ENCODE assay signal across 8 cellular contexts in the genomic region with DNA sequence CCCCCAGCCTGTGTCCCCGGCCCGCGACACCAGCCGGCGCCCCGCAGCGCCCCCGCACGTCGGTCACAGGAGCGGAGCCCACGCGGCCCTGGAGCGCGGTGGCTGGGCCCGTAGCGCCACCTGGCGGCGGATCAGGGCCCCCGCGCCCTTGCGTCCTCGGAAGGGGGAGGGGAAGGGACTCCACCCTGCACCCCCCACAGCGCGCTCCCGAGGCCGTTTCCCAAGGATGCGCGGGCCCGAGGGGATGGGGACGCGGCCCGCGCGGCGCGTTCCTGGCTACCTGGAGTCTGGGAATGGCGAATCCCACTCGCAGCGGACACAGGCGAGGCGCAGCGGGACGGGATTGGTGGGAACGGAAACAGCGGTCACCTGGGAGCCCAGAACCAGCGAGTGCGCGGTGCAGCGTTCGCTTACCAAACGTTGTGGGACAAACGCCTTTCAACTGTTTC. TPM values are rescaled to one million over a fixed set of nuclear protein-coding genes. Genes with fewer than 3 reads are reported as not detected.
A peak's percentile ranks its signal among the peaks of the same experiment; 100 is the strongest.
DNase-seq lines count a peak whose midpoint lies in the region; ATAC-seq lines count a peak whose summit lies in the region.

No MANE protein-coding gene starts in this region.

- peak overlapping the region; percentile 53 for H3K27ac ChIP-seq in KOPT-K1 (ENCODE audit: low read depth, low read length, poor library complexity, severe bottlenecking)

- ATAC-seq in GM21737 (IDR thresholded peaks at IDR 0.05; ENCODE audit: unreplicated experiment) (peak; percentile 83), T-cell (replicated peaks in 1 of 4) (peak; percentile 96 to 98 (median 98)), sciatic nerve (peak; percentile 93)

- peaks cover 0 to 5% (median 3%) of the 10 kb centered on the region in 3 donors for H3K9me3 Mint-ChIP-seq in T-cell

- H3K36me3 ChIP-seq in KOPT-K1 (ENCODE audit: insufficient read depth, low read length): no peaks in the 10 kb centered on the region

- H3K4me3 Mint-ChIP-seq in T-cell: peak overlapping the region; percentile 61 to 68 (median 62)

- peak; percentile 61 for DNase-seq in EH (ENCODE audit: low read depth)
- peak; percentile 58 to 83 (median 72) for DNase-seq in T-cell
- DNase-seq in anterior cingulate cortex (lab: John Stamatoyannopoulos, UW): peak in 50 of 58 donors; percentile 2 to 66 (median 39)
- DNase-seq in hippocampal formation (lab: John Stamatoyannopoulos, UW): peak; percentile 12 to 50
- DNase-seq in sciatic nerve (ENCODE audit: low spot score): peak; percentile 67
- DNase-seq in HT-29 (ENCODE audit: low spot score): no peak

- no peak overlapping the region for H3K27ac Mint-ChIP-seq in T-cell

- no peaks in the 10 kb centered on the region for H3K27me3 Mint-ChIP-seq in T-cell

- no peaks in the 10 kb centered on the region for H3K9me3 ChIP-seq in KOPT-K1 (ENCODE audit: insufficient read depth, low read length, poor library complexity, severe bottlenecking)

- intact Hi-C loops in sciatic nerve (cut with DNase I): no loop called here

- no peaks in the 10 kb centered on the region for H3K36me3 Mint-ChIP-seq in T-cell

- POLR2A ChIA-PET in T-cell (lab: Charles Lee): no interaction called here

- H3K4me1 Mint-ChIP-seq in T-cell: peaks cover 0 to 12% (median 3%) of the 10 kb centered on the region in 3 donors

- CTCF ChIA-PET in T-cell (lab: Charles Lee): interaction anchor here (0.6 to 2.0 kb wide), 9 partner anchors 22 to 114 kb away, joined by 3 to 7 read pairs (median 3); no protein-coding TSS in a partner anchor

RNA-seq across cellular contexts. Expression of a gene that starts 23.8 kb away (rescaled TPM):
- total RNA-seq in T-cell: 1 to 10 TPM in 4 of 5 donors, under 1 TPM in 1; 0.70 to 8.6 (median 1.8) TPM
- total RNA-seq in sciatic nerve: 1.3 TPM
- 49.8 and 66.9 TPM in 2 replicates for total RNA-seq in HT-29 (2014; rRNA removed; shearing (Covaris generic))
